In the genomic region with DNA sequence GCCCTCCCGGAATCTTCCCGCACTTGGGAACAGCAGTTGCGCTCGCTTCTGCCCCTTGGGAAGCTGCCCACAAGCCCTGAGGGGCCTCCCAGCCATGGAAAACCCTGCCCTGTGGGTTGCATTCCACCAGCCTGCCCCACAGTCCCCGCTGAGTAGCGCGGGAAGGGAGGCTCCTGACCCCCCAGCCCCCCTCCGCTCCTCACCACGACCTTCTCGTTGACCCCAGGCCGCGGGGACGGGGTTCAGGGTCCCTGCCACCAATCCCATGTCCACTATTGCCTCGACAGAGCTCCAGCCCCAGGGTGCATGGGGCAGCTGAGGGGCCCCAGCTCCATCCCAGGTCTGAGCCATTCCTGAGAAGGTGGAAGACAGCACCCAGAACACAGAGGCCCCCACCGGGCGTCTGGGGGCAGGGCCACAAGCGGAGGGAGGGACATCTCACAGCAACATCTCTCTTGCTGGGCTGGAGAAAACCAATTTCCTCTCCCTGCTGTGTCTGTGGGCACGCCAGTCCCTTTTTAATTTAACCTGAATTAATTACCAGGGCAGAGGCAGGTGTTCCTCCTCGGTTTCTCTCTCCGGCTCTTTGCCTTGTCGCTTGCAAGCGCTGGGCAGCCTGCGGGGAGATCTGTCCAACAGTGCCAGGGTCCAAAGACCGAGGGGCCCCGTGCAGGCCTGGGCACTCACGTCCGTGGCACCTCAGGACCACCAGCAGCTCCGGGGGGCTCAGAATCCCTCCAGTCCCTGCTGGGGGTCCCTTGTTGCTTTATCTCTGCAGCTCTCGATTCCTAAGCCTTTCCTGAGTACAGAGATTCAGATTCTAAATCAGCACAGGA, we compare ENCODE assay signal across 34 cellular contexts. TPM values are rescaled to one million over a fixed set of nuclear protein-coding genes. Genes with fewer than 3 reads are reported as not detected.
"Had no signal": no experiment of that assay in that cellular context is flagged by ENCODE, and none has a peak within 500 bp of the region (broad histone marks: within the 10 kb centered on the region; RNA-seq: fewer than 3 reads in every experiment).

No MANE protein-coding gene starts in this region.

- H3K4me3 Mint-ChIP-seq: activated naive CD8-positive, alpha-beta T cell; activated T-cell treated with anti-CD3 and anti-CD28 coated beads, Interleukin-2, amount 50 U/mL, for 72 hours; central memory CD8-positive, alpha-beta T cell; effector memory CD8-positive, alpha-beta T cell; mesothelial cell of epicardium; nephron progenitor cell; stimulated activated naive CD8-positive, alpha-beta T cell treated with anti-CD3 and anti-CD28 coated beads, Interleukin-15, Interleukin-2, amounts not matched to agents 100 ng/mL and 50 ng/mL, for 24 hours had no signal

- DNase-seq: activated CD4-positive, alpha-beta T cell treated with anti-CD3 and anti-CD28 coated beads for 4 hours; activated CD4-positive, alpha-beta T cell treated with anti-CD3 and anti-CD28 coated beads, Interleukin-2, amount 50 U/mL, for 4 hours; activated effector memory CD4-positive, alpha-beta T cell treated with Interleukin-2 at 50 U/mL for 16 hours; activated naive CD4-positive, alpha-beta T cell treated with Interleukin-2 at 50 U/mL for 16 hours; activated T-cell treated with anti-CD3 and anti-CD28 coated beads for 4 hours; activated T-cell treated with anti-CD3 and anti-CD28 coated beads, Interleukin-2, amount 50 U/mL, for 72 hours; anterior cingulate cortex; dorsolateral prefrontal cortex; effector memory CD8-positive, alpha-beta T cell; erythroblast; gastrocnemius medialis; glutamatergic neuron; islet precursor cell; left ventricle myocardium superior; naive B cell; nephron progenitor cell; ovary; stimulated activated CD4-positive, alpha-beta T cell treated with anti-CD3 and anti-CD28 coated beads, Interleukin-12 subunit alpha, Interleukin-12 subunit beta, amount 100 ng/mL, for 4 hours; stimulated activated CD4-positive, alpha-beta T cell treated with anti-CD3 and anti-CD28 coated beads, Interleukin-4, amount 100 ng/mL, for 1 hour had no signal

- H3K27me3 ChIP-seq: dorsolateral prefrontal cortex, ovary, upper lobe of left lung, vagina had no signal

- H3K36me3 ChIP-seq: gastrocnemius medialis, ovary, thoracic aorta, upper lobe of left lung, vagina had no signal

- H3K4me1 ChIP-seq: gastrocnemius medialis, vagina had no signal

- H3K4me3 ChIP-seq: coronary artery, dorsolateral prefrontal cortex, gastrocnemius medialis, ovary, skin epidermis, thoracic aorta, upper lobe of left lung, vagina had no signal

- H3K9me3 ChIP-seq: gastrocnemius medialis, ovary, thoracic aorta, upper lobe of left lung, vagina had no signal

- H3K36me3 Mint-ChIP-seq: mesothelial cell of epicardium, naive B cell had no signal

- H3K27ac ChIP-seq: coronary artery, dorsolateral prefrontal cortex, gastrocnemius medialis, ovary, skin epidermis, thoracic aorta, upper lobe of left lung, vagina had no signal

- ATAC-seq: activated T-cell treated with anti-CD3 and anti-CD28 coated beads, Interleukin-2, amount 50 U/mL, for 72 hours; effector memory CD8-positive, alpha-beta T cell; gastrocnemius medialis; left ventricle myocardium superior; sciatic nerve had no signal

- H3K9me3 Mint-ChIP-seq: activated T-cell treated with anti-CD3 and anti-CD28 coated beads, Interleukin-2, amount 50 U/mL, for 72 hours; central memory CD8-positive, alpha-beta T cell; mesothelial cell of epicardium; stimulated activated naive CD8-positive, alpha-beta T cell treated with anti-CD3 and anti-CD28 coated beads, Interleukin-15, Interleukin-2, amounts not matched to agents 100 ng/mL and 50 ng/mL, for 24 hours had no signal

- H3K27ac Mint-ChIP-seq: activated T-cell treated with anti-CD3 and anti-CD28 coated beads, Interleukin-2, amount 50 U/mL, for 72 hours; mesothelial cell of epicardium; nephron progenitor cell; stimulated activated naive CD8-positive, alpha-beta T cell treated with anti-CD3 and anti-CD28 coated beads, Interleukin-15, Interleukin-2, amounts not matched to agents 100 ng/mL and 50 ng/mL, for 24 hours had no signal

- H3K27me3 Mint-ChIP-seq: activated naive CD8-positive, alpha-beta T cell; central memory CD8-positive, alpha-beta T cell; effector memory CD8-positive, alpha-beta T cell; progenitor cell of endocrine pancreas; stimulated activated naive CD8-positive, alpha-beta T cell treated with anti-CD3 and anti-CD28 coated beads, Interleukin-15, Interleukin-2, amounts not matched to agents 100 ng/mL and 50 ng/mL, for 24 hours had no signal

RNA-seq across cellular contexts. Expression of gene FOXL3, which starts 57.9 kb away (rescaled TPM):
- total RNA-seq: activated T-cell treated with anti-CD3 and anti-CD28 coated beads, Interleukin-2, amount 50 U/mL, for 72 hours; bronchial epithelial cell; gastrocnemius medialis; left ventricle myocardium superior; lung microvascular endothelial cell; mesothelial cell of epicardium; ovary; progenitor cell of endocrine pancreas; renal cortical epithelial cell; sciatic nerve; subcutaneous adipose tissue; thoracic aorta; upper lobe of left lung; vagina had no signal
